ENCODE assay signal across 14 cellular contexts in the genomic region with DNA sequence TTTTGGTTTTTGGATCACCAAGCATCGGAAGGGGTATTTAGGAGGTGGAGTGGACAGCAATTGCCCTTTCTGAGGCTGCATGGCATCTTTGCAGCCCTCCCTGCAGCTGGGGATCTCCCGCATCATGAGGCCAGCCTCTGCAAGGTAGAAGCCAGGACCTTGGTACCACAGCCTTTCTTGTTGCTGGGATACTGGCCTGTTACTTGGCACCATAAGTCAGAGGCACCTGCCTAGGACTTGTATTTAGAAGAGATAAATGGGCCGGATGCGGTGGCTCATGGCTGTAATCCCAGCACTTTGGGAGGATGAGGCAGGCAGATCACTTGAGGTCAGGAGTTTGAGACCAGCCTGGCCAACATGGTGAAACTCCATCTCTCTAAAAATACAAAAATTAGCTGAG. TPM values are rescaled to one million over a fixed set of nuclear protein-coding genes. Genes with fewer than 3 reads are reported as not detected.
"Had no signal": no experiment of that assay in that cellular context is flagged by ENCODE, and none has a peak within 500 bp of the region (broad histone marks: within the 10 kb centered on the region; RNA-seq: fewer than 3 reads in every experiment).

No MANE protein-coding gene starts in this region.

RNA-seq across cellular contexts. Expression of gene MUC13, which starts 23.4 kb away (rescaled TPM):
- total RNA-seq: left cardiac atrium; left ventricle myocardium superior; lung microvascular endothelial cell; myocyte; naive thymus-derived CD4-positive, alpha-beta T cell; omental fat pad; progenitor cell of endocrine pancreas; pulmonary artery endothelial cell; renal cortical epithelial cell; right atrium auricular region; thyroid gland; urinary bladder had no signal
- polyA plus RNA-seq: keratinocyte; naive thymus-derived CD4-positive, alpha-beta T cell; neural cell; urinary bladder had no signal
